In the genomic region with DNA sequence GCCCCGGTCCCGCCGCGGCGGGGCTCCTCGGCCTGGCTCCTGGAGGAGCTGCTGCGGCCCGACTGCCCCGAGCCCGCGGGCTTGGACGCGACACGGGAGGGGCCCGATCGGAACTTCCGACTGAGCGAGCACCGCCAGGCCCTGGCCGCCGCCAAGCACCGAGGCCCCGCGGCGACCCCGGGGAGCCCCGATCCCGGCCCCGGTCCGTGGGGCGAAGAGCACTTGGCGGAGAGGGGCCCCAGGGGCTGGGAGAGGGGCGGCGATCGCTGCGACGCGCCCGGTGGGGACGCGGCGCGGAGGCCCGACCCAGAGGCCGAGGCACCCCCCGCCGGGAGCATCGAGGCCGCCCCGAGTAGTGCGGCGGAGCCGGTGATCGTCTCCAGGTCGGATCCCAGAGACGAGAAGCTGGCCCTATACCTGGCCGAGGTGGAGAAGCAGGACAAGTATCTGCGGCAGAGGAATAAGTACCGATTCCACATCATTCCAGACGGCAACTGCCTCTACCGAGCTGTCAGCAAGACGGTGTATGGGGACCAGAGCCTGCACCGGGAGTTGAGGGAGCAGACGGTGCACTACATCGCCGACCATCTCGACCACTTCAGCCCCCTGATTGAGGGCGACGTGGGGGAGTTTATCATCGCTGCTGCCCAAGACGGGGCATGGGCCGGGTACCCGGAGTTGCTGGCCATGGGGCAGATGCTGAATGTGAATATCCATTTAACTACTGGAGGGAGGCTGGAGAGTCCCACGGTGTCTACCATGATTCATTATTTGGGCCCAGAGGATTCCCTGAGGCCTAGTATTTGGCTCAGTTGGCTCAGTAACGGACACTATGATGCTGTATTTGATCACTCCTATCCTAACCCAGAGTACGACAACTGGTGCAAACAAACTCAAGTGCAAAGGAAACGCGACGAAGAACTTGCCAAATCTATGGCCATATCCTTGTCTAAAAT, we compare ENCODE assay signal across 8 cellular contexts. TPM values are rescaled to one million over a fixed set of nuclear protein-coding genes. Genes with fewer than 3 reads are reported as not detected.
DNase-seq lines count a peak whose midpoint lies in the region; ATAC-seq and TF ChIP-seq lines count a peak whose summit lies in the region.

No MANE protein-coding gene starts in this region.

- POLR2A ChIA-PET in Caco-2 (lab: Charles Lee): no interaction called here
- POLR2A ChIA-PET in activated CD4-positive, alpha-beta memory T cell treated with anti-CD3 and anti-CD28 coated beads for 36 hours (lab: Charles Lee): interaction anchor here (0.6 to 2.1 kb wide), 5 partner anchors 10 to 1437 kb away, joined by 3 to 11 read pairs (median 4); partner anchors contain the start of gene DNAJC1

- no TSS peak for BruUV-seq in Caco-2 (replicated peaks; lab: Mats Ljungman, UMichigan)

- H3K27me3 Mint-ChIP-seq in Caco-2 (ENCODE audit: insufficient read depth, unreplicated experiment): peaks cover 2% of the 10 kb centered on the region
- H3K27me3 Mint-ChIP-seq in activated CD4-positive, alpha-beta memory T cell treated with anti-CD3 and anti-CD28 coated beads for 36 hours: no peaks in the 10 kb centered on the region
- H3K27me3 Mint-ChIP-seq in mesothelial cell of epicardium (ENCODE audit: low read depth): no peaks in the 10 kb centered on the region

- H3K9ac ChIP-seq in HUES64 (ENCODE audit: low read depth, low read length) (peak overlapping the region; percentile 67), endocrine pancreas (ENCODE audit: control insufficient read depth, insufficient read depth, low read length) (peak overlapping the region; percentile 42)

- H3K27me3 ChIP-seq in Caco-2 (replicated peaks; ENCODE audit: control insufficient read depth, insufficient read depth, low read length): no peaks in the 10 kb centered on the region
- H3K27me3 ChIP-seq in HUES64 (ENCODE audit: insufficient read depth, low read length): peaks cover 17% of the 10 kb centered on the region
- H3K27me3 ChIP-seq in endocrine pancreas (ENCODE audit: control insufficient read depth, insufficient read depth, low read length): no peaks in the 10 kb centered on the region

- DNase-seq in Caco-2 (peak in 1 of 2 experiments; percentile 50), mesothelial cell of epicardium (ENCODE audit: low spot score in 2 of 2, unreplicated experiment in 2 of 2) (peak; percentile 20 to 54), NCI-H2196 treated with DMSO at 0.1 percent for 48 hours (lab: John Stamatoyannopoulos, UW; ENCODE audit: unreplicated experiment) (no peak)
- DNase-seq in activated CD4-positive, alpha-beta memory T cell treated with anti-CD3 and anti-CD28 coated beads for 36 hours: peak; percentile 40
- DNase-seq in stimulated activated naive CD4-positive, alpha-beta T cell treated with Interleukin-2 at 50 U/mL for 16 hours (lab: John Stamatoyannopoulos, UW): peak; percentile 23

- H3K36me3 ChIP-seq in Caco-2 (ENCODE audit: control insufficient read depth, insufficient read depth, low read length): no peaks in the 10 kb centered on the region
- H3K36me3 ChIP-seq in HUES64 (ENCODE audit: insufficient read depth, low read length): no peaks in the 10 kb centered on the region
- no peaks in the 10 kb centered on the region for H3K36me3 ChIP-seq in endocrine pancreas (ENCODE audit: control insufficient read depth, insufficient read depth, low read length)

- ATAC-seq in GM21515 (IDR thresholded peaks at IDR 0.05; ENCODE audit: unreplicated experiment): peak; percentile 20

- H3K4me1 Mint-ChIP-seq in Caco-2 (ENCODE audit: low read depth, unreplicated experiment) (peaks cover 8% of the 10 kb centered on the region), mesothelial cell of epicardium (peaks cover 30% of the 10 kb centered on the region)
- H3K4me1 Mint-ChIP-seq in activated CD4-positive, alpha-beta memory T cell treated with anti-CD3 and anti-CD28 coated beads for 36 hours (ENCODE audit: low read depth): peaks cover 30% of the 10 kb centered on the region

- TF ChIP-seq CTCF in Caco-2 (IDR thresholded peaks at IDR 0.05; ENCODE audit: insufficient read depth in 1 of 2, low read depth in 1 of 2, low read length in 1 of 2, severe bottlenecking in 1 of 2, unreplicated experiment in 1 of 2) (no peak), mesothelial cell of epicardium (IDR thresholded peaks at IDR 0.05; ENCODE audit: unreplicated experiment) (no peak)

- H3K36me3 Mint-ChIP-seq in Caco-2 (ENCODE audit: insufficient read depth, unreplicated experiment) (peaks cover 6% of the 10 kb centered on the region), mesothelial cell of epicardium (no peaks in the 10 kb centered on the region)
- H3K36me3 Mint-ChIP-seq in activated CD4-positive, alpha-beta memory T cell treated with anti-CD3 and anti-CD28 coated beads for 36 hours: peaks cover 8% of the 10 kb centered on the region

- no peak overlapping the region for H3K27ac ChIP-seq in HUES64 (ENCODE audit: low read depth, low read length)

- H3K27ac Mint-ChIP-seq in Caco-2 (ENCODE audit: unreplicated experiment) (no peak overlapping the region), mesothelial cell of epicardium (peak overlapping the region; percentile 82)
- peak overlapping the region; percentile 83 for H3K27ac Mint-ChIP-seq in activated CD4-positive, alpha-beta memory T cell treated with anti-CD3 and anti-CD28 coated beads for 36 hours

- WGBS in HUES64: 8% methylated on average over 79 of the region's 79 CpGs

- H3K4me1 ChIP-seq in Caco-2 (peaks cover 7% of the 10 kb centered on the region; the same call in 1 of the 2 replicates), HUES64 (ENCODE audit: insufficient read depth, low read length) (peaks cover 12% of the 10 kb centered on the region), endocrine pancreas (ENCODE audit: control insufficient read depth, insufficient read depth, low read length) (peaks cover 19% of the 10 kb centered on the region)

- H3K9me3 ChIP-seq in Caco-2 (no peaks in the 10 kb centered on the region), HUES64 (ENCODE audit: insufficient read depth, low read depth, low read length) (no peaks in the 10 kb centered on the region), endocrine pancreas (ENCODE audit: control insufficient read depth, low read length) (no peaks in the 10 kb centered on the region)

- H3K4me3 Mint-ChIP-seq in Caco-2 (ENCODE audit: unreplicated experiment) (peak overlapping the region; percentile 81), mesothelial cell of epicardium (peak overlapping the region; percentile 84)
- peak overlapping the region; percentile 92 for H3K4me3 Mint-ChIP-seq in activated CD4-positive, alpha-beta memory T cell treated with anti-CD3 and anti-CD28 coated beads for 36 hours

- intact Hi-C loops in Caco-2 (cut with micrococcal nuclease; ENCODE audit: unreplicated experiment): loop anchor here (2.0 to 5.0 kb wide), 2 partner anchors 17 to 343 kb away; partner anchors contain the start of gene MSRB2
- intact Hi-C loops in activated CD4-positive, alpha-beta memory T cell treated with anti-CD3 and anti-CD28 coated beads for 36 hours (cut with micrococcal nuclease): loop anchor here (1.0 to 10.0 kb wide), 10 partner anchors 8 to 1915 kb away; partner anchors contain the start of genes ARHGAP21, ENKUR, SKIDA1 and THNSL1

- H3K9me3 Mint-ChIP-seq in Caco-2 (ENCODE audit: unreplicated experiment) (no peaks in the 10 kb centered on the region), mesothelial cell of epicardium (no peaks in the 10 kb centered on the region)
- H3K9me3 Mint-ChIP-seq in activated CD4-positive, alpha-beta memory T cell treated with anti-CD3 and anti-CD28 coated beads for 36 hours: no peaks in the 10 kb centered on the region

- H3K4me3 ChIP-seq in Caco-2 (ENCODE audit: low read depth, low read length) (peak overlapping the region; percentile 83), HUES64 (ENCODE audit: low read length) (peak overlapping the region; percentile 62), endocrine pancreas (ENCODE audit: control insufficient read depth, insufficient read depth, low read length) (peak overlapping the region; percentile 93)

- CTCF ChIA-PET in Caco-2 (lab: Charles Lee): no interaction called here
- CTCF ChIA-PET in activated CD4-positive, alpha-beta memory T cell treated with anti-CD3 and anti-CD28 coated beads for 36 hours (lab: Charles Lee): interaction anchor here (0.9 to 1.6 kb wide), 3 partner anchors 76 to 115 kb away, joined by 3 read pairs; no protein-coding TSS in a partner anchor

RNA-seq across cellular contexts. Expression of gene OTUD1, which starts 1.3 kb away (rescaled TPM):
- 9.2 and 10.7 TPM in 2 replicates for total RNA-seq in Caco-2 (2022)
- polyA plus RNA-seq in HUES64 (2013, experiment 1 of 2): 2.4 TPM
- 3.0 TPM for polyA plus RNA-seq in HUES64 (2013, experiment 2 of 2)
- 10 to 100 TPM; 11.6 to 12.0 TPM for total RNA-seq in activated CD4-positive, alpha-beta memory T cell treated with anti-CD3 and anti-CD28 coated beads for 36 hours
- total RNA-seq in mesothelial cell of epicardium: 11.7 to 12.7 TPM (median 12.4 TPM) in 3 replicates
